Comparison of ENCODE assay signal across 8 cellular contexts in genomic region chr6:35311390-35312075, GRCh38. TPM values are rescaled to one million over a fixed set of nuclear protein-coding genes. Genes with fewer than 3 reads are reported as not detected.
DNase-seq lines count a peak whose midpoint lies in the region; ATAC-seq and TF ChIP-seq lines count a peak whose summit lies in the region.

No MANE protein-coding gene starts in this region.

- H3K27ac ChIP-seq in CD4-positive, alpha-beta memory T cell (ENCODE audit: low read depth, low read length): peak overlapping the region; percentile 78
- no peak overlapping the region for H3K27ac ChIP-seq in OCI-LY3 (ENCODE audit: low read length)

- TF ChIP-seq CTCF in OCI-LY3 (IDR thresholded peaks at IDR 0.05; ENCODE audit: low read depth, low read length): no peak

- H3K36me3 ChIP-seq in CD4-positive, alpha-beta memory T cell (ENCODE audit: insufficient read depth, low read length): peaks cover 18% of the 10 kb centered on the region
- no peaks in the 10 kb centered on the region for H3K36me3 ChIP-seq in OCI-LY3 (replicated peaks; ENCODE audit: low read depth, low read length)

- no peaks in the 10 kb centered on the region for H3K27me3 Mint-ChIP-seq in CD4-positive, alpha-beta memory T cell
- H3K27me3 Mint-ChIP-seq in activated T-helper 17 cell treated with anti-CD3 and anti-CD28 coated beads, Interleukin-2, amount 50 U/mL, for 72 hours: no peaks in the 10 kb centered on the region
- no peaks in the 10 kb centered on the region for H3K27me3 Mint-ChIP-seq in naive thymus-derived CD8-positive, alpha-beta T cell

- no peaks in the 10 kb centered on the region for H4K20me1 ChIP-seq in OCI-LY3 (ENCODE audit: insufficient read depth, low read length)

- no peak overlapping the region for H3K9ac ChIP-seq in OCI-LY3 (ENCODE audit: low read length)

- H3K4me1 Mint-ChIP-seq in CD4-positive, alpha-beta memory T cell: peaks cover 65 to 98% (median 87%) of the 10 kb centered on the region in 4 donors
- peaks cover 66% of the 10 kb centered on the region for H3K4me1 Mint-ChIP-seq in activated T-helper 17 cell treated with anti-CD3 and anti-CD28 coated beads, Interleukin-2, amount 50 U/mL, for 72 hours
- H3K4me1 Mint-ChIP-seq in naive thymus-derived CD8-positive, alpha-beta T cell: peaks cover 46 to 93% (median 90%) of the 10 kb centered on the region in 4 donors

- no peaks in the 10 kb centered on the region for H3K9me3 Mint-ChIP-seq in CD4-positive, alpha-beta memory T cell
- H3K9me3 Mint-ChIP-seq in activated T-helper 17 cell treated with anti-CD3 and anti-CD28 coated beads, Interleukin-2, amount 50 U/mL, for 72 hours: no peaks in the 10 kb centered on the region
- no peaks in the 10 kb centered on the region for H3K9me3 Mint-ChIP-seq in naive thymus-derived CD8-positive, alpha-beta T cell

- H3K4me3 ChIP-seq in CD4-positive, alpha-beta memory T cell (ENCODE audit: low read length in 2 of 2): peak overlapping the region; percentile 50
- H3K4me3 ChIP-seq in OCI-LY3 (ENCODE audit: low read length): no peak overlapping the region

- peak overlapping the region; percentile 96 to 99 (median 98) for H3K27ac Mint-ChIP-seq in CD4-positive, alpha-beta memory T cell
- peak overlapping the region; percentile 91 for H3K27ac Mint-ChIP-seq in activated T-helper 17 cell treated with anti-CD3 and anti-CD28 coated beads, Interleukin-2, amount 50 U/mL, for 72 hours
- H3K27ac Mint-ChIP-seq in naive thymus-derived CD8-positive, alpha-beta T cell: peak overlapping the region; percentile 97 to 100 (median 99)

- H3K4me1 ChIP-seq in CD4-positive, alpha-beta memory T cell (ENCODE audit: insufficient read depth, low read length): peaks cover 93% of the 10 kb centered on the region
- peaks cover 7% of the 10 kb centered on the region for H3K4me1 ChIP-seq in OCI-LY3 (ENCODE audit: low read length)

- intact Hi-C loops in CD4-positive, alpha-beta memory T cell (cut with micrococcal nuclease): loop anchor here (1.0 to 2.0 kb wide), 2 partner anchors 8 to 15 kb away; no protein-coding TSS in a partner anchor

- peak overlapping the region; percentile 39 for H3K4me2 ChIP-seq in OCI-LY3 (ENCODE audit: low read length)

- no peaks in the 10 kb centered on the region for H3K27me3 ChIP-seq in CD4-positive, alpha-beta memory T cell (ENCODE audit: insufficient read depth, low read length)
- no peaks in the 10 kb centered on the region for H3K27me3 ChIP-seq in OCI-LY3 (ENCODE audit: low read depth, low read length)

- no peaks in the 10 kb centered on the region for H3K79me2 ChIP-seq in OCI-LY3 (ENCODE audit: low read length)

- ATAC-seq in activated T-helper 17 cell treated with anti-CD3 and anti-CD28 coated beads, Interleukin-2, amount 50 U/mL, for 72 hours (replicated peaks): peak; percentile 63
- ATAC-seq in naive thymus-derived CD8-positive, alpha-beta T cell: peak; percentile 79 to 92
- ATAC-seq in HG03108 (IDR thresholded peaks at IDR 0.05; ENCODE audit: unreplicated experiment): no peak
- ATAC-seq in GM18867 (IDR thresholded peaks at IDR 0.05; ENCODE audit: unreplicated experiment): no peak

- POLR2A ChIA-PET in CD4-positive, alpha-beta memory T cell (lab: Charles Lee; ENCODE audit: partially characterized antibody): interaction anchor here (0.6 to 26.7 kb wide), 10 partner anchors 8 to 421 kb away, joined by 3 to 805 read pairs (median 3); partner anchors contain the start of genes DEF6, PPARD and ZNF76
- POLR2A ChIA-PET in naive thymus-derived CD8-positive, alpha-beta T cell (lab: Charles Lee): interaction anchor here (1.0 to 26.4 kb wide), 8 partner anchors 8 to 157 kb away, joined by 3 to 766 read pairs (median 5); partner anchors contain the start of genes DEF6 and RPL10A

- DNase-seq in CD4-positive, alpha-beta memory T cell: peak; percentile 50 to 77 (median 65)
- DNase-seq in naive thymus-derived CD8-positive, alpha-beta T cell: peak in 7 of 10 donors; percentile 39 to 68 (median 60)
- DNase-seq in DMS153 (lab: John Stamatoyannopoulos, UW) (no peak), occipital lobe (lab: John Stamatoyannopoulos, UW) (no peak)

- CTCF ChIA-PET in CD4-positive, alpha-beta memory T cell (lab: Charles Lee; ENCODE audit: partially characterized antibody): interaction anchor here (0.9 to 9.4 kb wide), 8 partner anchors 9 to 138 kb away, joined by 3 to 109 read pairs (median 5); partner anchors contain the start of gene DEF6

- H3K4me3 Mint-ChIP-seq in CD4-positive, alpha-beta memory T cell: peak overlapping the region; percentile 83 to 92 (median 85)
- peak overlapping the region; percentile 76 for H3K4me3 Mint-ChIP-seq in activated T-helper 17 cell treated with anti-CD3 and anti-CD28 coated beads, Interleukin-2, amount 50 U/mL, for 72 hours
- peak overlapping the region; percentile 76 to 90 (median 84) for H3K4me3 Mint-ChIP-seq in naive thymus-derived CD8-positive, alpha-beta T cell

- H3K9me3 ChIP-seq in CD4-positive, alpha-beta memory T cell (ENCODE audit: control insufficient read depth in 1 of 2, low read length in 2 of 2): no peaks in the 10 kb centered on the region
- no peaks in the 10 kb centered on the region for H3K9me3 ChIP-seq in OCI-LY3 (ENCODE audit: insufficient read depth, low read length)

- H2AFZ ChIP-seq in OCI-LY3 (ENCODE audit: low read depth, low read length): peak overlapping the region; percentile 5; the same call in 1 of the 2 replicates

- peaks cover 73 to 76% of the 10 kb centered on the region in 2 donors for H3K36me3 Mint-ChIP-seq in CD4-positive, alpha-beta memory T cell
- peaks cover 99% of the 10 kb centered on the region for H3K36me3 Mint-ChIP-seq in activated T-helper 17 cell treated with anti-CD3 and anti-CD28 coated beads, Interleukin-2, amount 50 U/mL, for 72 hours (ENCODE audit: low read depth)
- H3K36me3 Mint-ChIP-seq in naive thymus-derived CD8-positive, alpha-beta T cell: peaks cover under 1 to 70% (median 27%) of the 10 kb centered on the region in 3 donors

RNA-seq across cellular contexts. Expression of gene DEF6, which starts 13.9 kb away (rescaled TPM):
- 100 to 1,000 TPM; 231 to 236 TPM for total RNA-seq in CD4-positive, alpha-beta memory T cell
- 100 to 1,000 TPM in 1 of 2 donors, 10 to 100 TPM in 1; 77.3 to 171 TPM for polyA plus RNA-seq in CD4-positive, alpha-beta memory T cell
- total RNA-seq in activated T-helper 17 cell treated with anti-CD3 and anti-CD28 coated beads, Interleukin-2, amount 50 U/mL, for 72 hours: 100 to 1,000 TPM; 117 to 133 TPM
- total RNA-seq in naive thymus-derived CD8-positive, alpha-beta T cell: 100 to 1,000 TPM; 263 to 268 TPM
- polyA plus RNA-seq in naive thymus-derived CD8-positive, alpha-beta T cell: 100 to 1,000 TPM in 2 of 3 donors, 10 to 100 TPM in 1; 93.7 to 196 (median 136) TPM
- total RNA-seq in occipital lobe: 0.47 TPM

RNA-seq across cellular contexts. Expression of gene PPARD, which starts 30.8 kb away (rescaled TPM):
- total RNA-seq in CD4-positive, alpha-beta memory T cell: 10 to 100 TPM; 37.2 to 38.7 TPM
- 10 to 100 TPM in 1 of 2 donors, 1 to 10 TPM in 1; 2.6 to 10.7 TPM for polyA plus RNA-seq in CD4-positive, alpha-beta memory T cell
- total RNA-seq in activated T-helper 17 cell treated with anti-CD3 and anti-CD28 coated beads, Interleukin-2, amount 50 U/mL, for 72 hours: 10 to 100 TPM; 21.0 to 27.9 TPM
- total RNA-seq in naive thymus-derived CD8-positive, alpha-beta T cell: 10 to 100 TPM; 48.7 to 50.6 TPM
- polyA plus RNA-seq in naive thymus-derived CD8-positive, alpha-beta T cell: 10 to 100 TPM in 1 of 3 donors, 1 to 10 TPM in 2; 1.9 to 14.3 (median 5.5) TPM
- total RNA-seq in occipital lobe: 2.2 TPM

RNA-seq across cellular contexts. Expression of gene ZNF76, which starts 52.0 kb away (rescaled TPM):
- total RNA-seq in CD4-positive, alpha-beta memory T cell: 100 to 1,000 TPM in 1 of 2 experiments, 10 to 100 TPM in 1; 97.5 to 106 TPM
- polyA plus RNA-seq in CD4-positive, alpha-beta memory T cell: 10 to 100 TPM; 26.3 to 31.5 TPM
- 10 to 100 TPM; 44.3 to 53.2 TPM for total RNA-seq in activated T-helper 17 cell treated with anti-CD3 and anti-CD28 coated beads, Interleukin-2, amount 50 U/mL, for 72 hours
- 10 to 100 TPM; 94.7 to 96.8 TPM for total RNA-seq in naive thymus-derived CD8-positive, alpha-beta T cell
- polyA plus RNA-seq in naive thymus-derived CD8-positive, alpha-beta T cell: 10 to 100 TPM; 22.1 to 35.9 (median 30.7) TPM
- 11.1 TPM for total RNA-seq in occipital lobe

Comparison
In these comparisons a context has a peak if more than half of its experiments do, and no peak if none do; other contexts are left out.
1. DNase-seq: peak in CD4-positive, alpha-beta memory T cell (5 of 5) and naive thymus-derived CD8-positive, alpha-beta T cell (7 of 10); none in DMS153 (single experiment) and occipital lobe (single experiment).
2. ATAC-seq: peak in activated T-helper 17 cell treated with anti-CD3 and anti-CD28 coated beads, Interleukin-2, amount 50 U/mL, for 72 hours (single experiment) and naive thymus-derived CD8-positive, alpha-beta T cell (2 of 2); none in HG03108 (single experiment) and GM18867 (single experiment).
3. RNA of gene DEF6, which starts 13.9 kb away (total RNA-seq): 263 to 268 TPM in naive thymus-derived CD8-positive, alpha-beta T cell, 231 to 236 TPM in CD4-positive, alpha-beta memory T cell and 117 to 133 TPM in activated T-helper 17 cell treated with anti-CD3 and anti-CD28 coated beads, Interleukin-2, amount 50 U/mL, for 72 hours; 0.47 TPM in occipital lobe (single experiment); every median in the first group is over 10 times any median in the second.
4. Peak in every context shown above with its lines, with median percentiles within 50 percentile points of each other: H3K27ac Mint-ChIP-seq and H3K4me3 Mint-ChIP-seq.